ENCODE assay signal across 1 cellular context in the genomic region with DNA sequence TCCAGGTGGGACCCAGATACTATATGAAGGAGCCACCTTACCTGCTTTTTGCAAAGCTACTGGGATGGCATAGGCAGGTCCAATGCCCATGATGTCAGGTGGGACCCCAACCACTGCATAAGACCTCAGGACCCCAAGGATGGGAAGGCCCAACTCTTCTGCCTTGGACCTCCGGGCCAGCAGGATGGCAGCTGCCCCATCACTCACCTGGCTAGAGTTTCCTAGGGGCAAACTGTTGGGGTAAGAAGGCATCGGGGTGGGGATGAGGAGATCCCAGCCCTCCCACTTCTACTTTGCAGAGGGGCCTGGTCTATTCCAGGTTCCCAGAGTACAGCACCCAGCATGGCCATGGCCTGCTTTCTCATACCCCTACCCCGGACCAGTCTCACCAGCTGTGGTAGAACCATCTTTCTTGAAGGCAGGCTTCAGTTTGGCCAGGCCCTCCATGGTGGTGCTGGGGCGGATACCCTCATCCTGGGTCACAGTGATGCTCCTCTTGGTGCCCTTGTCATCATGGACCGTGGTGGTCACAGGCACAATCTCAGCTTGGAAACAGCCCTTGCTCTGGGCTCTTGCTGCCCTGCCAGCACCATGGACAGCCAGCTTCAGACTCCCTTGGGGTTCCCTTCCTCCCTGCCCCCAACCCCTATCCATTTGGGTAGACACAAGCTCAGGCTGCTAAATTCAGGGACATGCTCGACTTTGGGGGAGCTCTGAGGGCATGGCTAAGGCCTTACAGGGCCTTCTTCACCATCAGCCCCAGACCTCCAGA.
TF ChIP-seq lines count a peak whose summit lies in the region.

No MANE protein-coding gene starts in this region.

TF ChIP-seq in HepG2, 621 proteins besides CTCF, POLR2A, EP300 and RAD21:
- no peak for TF ChIP-seq PRPF4 (IDR thresholded peaks at IDR 0.05; ENCODE audit: low read depth, low read length, poor library complexity, severe bottlenecking)
- TF ChIP-seq, protein P1, sequence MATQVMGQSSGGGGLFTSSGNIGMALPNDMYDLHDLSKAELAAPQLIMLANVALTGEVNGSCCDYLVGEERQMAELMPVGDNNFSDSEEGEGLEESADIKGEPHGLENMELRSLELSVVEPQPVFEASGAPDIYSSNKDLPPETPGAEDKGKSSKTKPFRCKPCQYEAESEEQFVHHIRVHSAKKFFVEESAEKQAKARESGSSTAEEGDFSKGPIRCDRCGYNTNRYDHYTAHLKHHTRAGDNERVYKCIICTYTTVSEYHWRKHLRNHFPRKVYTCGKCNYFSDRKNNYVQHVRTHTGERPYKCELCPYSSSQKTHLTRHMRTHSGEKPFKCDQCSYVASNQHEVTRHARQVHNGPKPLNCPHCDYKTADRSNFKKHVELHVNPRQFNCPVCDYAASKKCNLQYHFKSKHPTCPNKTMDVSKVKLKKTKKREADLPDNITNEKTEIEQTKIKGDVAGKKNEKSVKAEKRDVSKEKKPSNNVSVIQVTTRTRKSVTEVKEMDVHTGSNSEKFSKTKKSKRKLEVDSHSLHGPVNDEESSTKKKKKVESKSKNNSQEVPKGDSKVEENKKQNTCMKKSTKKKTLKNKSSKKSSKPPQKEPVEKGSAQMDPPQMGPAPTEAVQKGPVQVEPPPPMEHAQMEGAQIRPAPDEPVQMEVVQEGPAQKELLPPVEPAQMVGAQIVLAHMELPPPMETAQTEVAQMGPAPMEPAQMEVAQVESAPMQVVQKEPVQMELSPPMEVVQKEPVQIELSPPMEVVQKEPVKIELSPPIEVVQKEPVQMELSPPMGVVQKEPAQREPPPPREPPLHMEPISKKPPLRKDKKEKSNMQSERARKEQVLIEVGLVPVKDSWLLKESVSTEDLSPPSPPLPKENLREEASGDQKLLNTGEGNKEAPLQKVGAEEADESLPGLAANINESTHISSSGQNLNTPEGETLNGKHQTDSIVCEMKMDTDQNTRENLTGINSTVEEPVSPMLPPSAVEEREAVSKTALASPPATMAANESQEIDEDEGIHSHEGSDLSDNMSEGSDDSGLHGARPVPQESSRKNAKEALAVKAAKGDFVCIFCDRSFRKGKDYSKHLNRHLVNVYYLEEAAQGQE (IDR thresholded peaks at IDR 0.05; ENCODE audit: borderline replicate concordance in 1 of 2, low read depth in 1 of 2, low read length in 2 of 2): peak; percentile 38 to 87
- TF ChIP-seq, protein P2, sequence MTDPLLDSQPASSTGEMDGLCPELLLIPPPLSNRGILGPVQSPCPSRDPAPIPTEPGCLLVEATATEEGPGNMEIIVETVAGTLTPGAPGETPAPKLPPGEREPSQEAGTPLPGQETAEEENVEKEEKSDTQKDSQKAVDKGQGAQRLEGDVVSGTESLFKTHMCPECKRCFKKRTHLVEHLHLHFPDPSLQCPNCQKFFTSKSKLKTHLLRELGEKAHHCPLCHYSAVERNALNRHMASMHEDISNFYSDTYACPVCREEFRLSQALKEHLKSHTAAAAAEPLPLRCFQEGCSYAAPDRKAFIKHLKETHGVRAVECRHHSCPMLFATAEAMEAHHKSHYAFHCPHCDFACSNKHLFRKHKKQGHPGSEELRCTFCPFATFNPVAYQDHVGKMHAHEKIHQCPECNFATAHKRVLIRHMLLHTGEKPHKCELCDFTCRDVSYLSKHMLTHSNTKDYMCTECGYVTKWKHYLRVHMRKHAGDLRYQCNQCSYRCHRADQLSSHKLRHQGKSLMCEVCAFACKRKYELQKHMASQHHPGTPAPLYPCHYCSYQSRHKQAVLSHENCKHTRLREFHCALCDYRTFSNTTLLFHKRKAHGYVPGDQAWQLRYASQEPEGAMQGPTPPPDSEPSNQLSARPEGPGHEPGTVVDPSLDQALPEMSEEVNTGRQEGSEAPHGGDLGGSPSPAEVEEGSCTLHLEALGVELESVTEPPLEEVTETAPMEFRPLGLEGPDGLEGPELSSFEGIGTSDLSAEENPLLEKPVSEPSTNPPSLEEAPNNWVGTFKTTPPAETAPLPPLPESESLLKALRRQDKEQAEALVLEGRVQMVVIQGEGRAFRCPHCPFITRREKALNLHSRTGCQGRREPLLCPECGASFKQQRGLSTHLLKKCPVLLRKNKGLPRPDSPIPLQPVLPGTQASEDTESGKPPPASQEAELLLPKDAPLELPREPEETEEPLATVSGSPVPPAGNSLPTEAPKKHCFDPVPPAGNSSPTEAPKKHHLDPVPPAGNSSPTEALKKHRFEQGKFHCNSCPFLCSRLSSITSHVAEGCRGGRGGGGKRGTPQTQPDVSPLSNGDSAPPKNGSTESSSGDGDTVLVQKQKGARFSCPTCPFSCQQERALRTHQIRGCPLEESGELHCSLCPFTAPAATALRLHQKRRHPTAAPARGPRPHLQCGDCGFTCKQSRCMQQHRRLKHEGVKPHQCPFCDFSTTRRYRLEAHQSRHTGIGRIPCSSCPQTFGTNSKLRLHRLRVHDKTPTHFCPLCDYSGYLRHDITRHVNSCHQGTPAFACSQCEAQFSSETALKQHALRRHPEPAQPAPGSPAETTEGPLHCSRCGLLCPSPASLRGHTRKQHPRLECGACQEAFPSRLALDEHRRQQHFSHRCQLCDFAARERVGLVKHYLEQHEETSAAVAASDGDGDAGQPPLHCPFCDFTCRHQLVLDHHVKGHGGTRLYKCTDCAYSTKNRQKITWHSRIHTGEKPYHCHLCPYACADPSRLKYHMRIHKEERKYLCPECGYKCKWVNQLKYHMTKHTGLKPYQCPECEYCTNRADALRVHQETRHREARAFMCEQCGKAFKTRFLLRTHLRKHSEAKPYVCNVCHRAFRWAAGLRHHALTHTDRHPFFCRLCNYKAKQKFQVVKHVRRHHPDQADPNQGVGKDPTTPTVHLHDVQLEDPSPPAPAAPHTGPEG (CRISPR knock-in tag; IDR thresholded peaks at IDR 0.05): no peak
- no peak for TF ChIP-seq YEATS2 (CRISPR knock-in tag; IDR thresholded peaks at IDR 0.05; ENCODE audit: borderline replicate concordance)
- peak; percentile 16 for TF ChIP-seq AGO2 (optimal IDR thresholded peaks at IDR 0.05; ENCODE audit: low read depth, low read length)
- no peak for TF ChIP-seq THAP11 (CRISPR knock-in tag; IDR thresholded peaks at IDR 0.05)
TF ChIP-seq in HepG2: peak in this region for 2.
